9 cellular contexts compared by ENCODE assay signal in the genomic region with DNA sequence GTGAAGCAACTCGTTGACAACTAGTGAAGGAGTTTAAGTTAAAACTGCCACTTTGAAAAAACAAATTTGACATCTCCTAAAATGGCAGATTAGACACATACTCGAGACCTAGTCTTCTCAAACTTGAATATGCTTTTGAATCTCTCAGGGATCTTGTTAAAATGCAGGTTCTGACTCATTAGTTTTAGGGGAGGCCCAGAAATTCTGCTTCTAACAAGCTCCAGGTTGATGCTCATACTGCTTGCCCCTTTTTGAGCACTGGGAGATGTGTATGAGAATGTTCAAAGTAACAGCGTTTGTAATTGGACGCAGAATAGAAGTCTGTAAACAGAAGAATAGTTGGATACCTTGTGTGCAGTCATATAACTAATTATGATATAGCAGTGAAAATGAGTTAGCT. TPM values are rescaled to one million over a fixed set of nuclear protein-coding genes. Genes with fewer than 3 reads are reported as not detected.
DNase-seq lines count a peak whose midpoint lies in the region; ATAC-seq, FAIRE-seq and TF ChIP-seq lines count a peak whose summit lies in the region.
"Had no signal": no experiment of that assay in that cellular context is flagged by ENCODE, and none has a peak within 500 bp of the region (broad histone marks: within the 10 kb centered on the region; RNA-seq: fewer than 3 reads in every experiment).

No MANE protein-coding gene starts in this region.

- TF ChIP-seq CTCF in AG04449 (IDR thresholded peaks at IDR 0.05; ENCODE audit: insufficient read depth, low read length, missing control alignments) (no peak), astrocyte (IDR thresholded peaks at IDR 0.05; ENCODE audit: insufficient read depth, low read depth, low read length) (no peak)

- H3K27me3 Mint-ChIP-seq in astrocyte (ENCODE audit: low read depth, unreplicated experiment) = no peaks in the 10 kb centered on the region

- H4K20me1 ChIP-seq in astrocyte (ENCODE audit: insufficient read depth, low read length) = peaks cover 8% of the 10 kb centered on the region

- peak overlapping the region; percentile 92 for H3K4me3 Mint-ChIP-seq in astrocyte (ENCODE audit: unreplicated experiment)

- FAIRE-seq in astrocyte (lab: Jason Lieb, UNC) = no peak

- in situ Hi-C loops in HAP-1 (cut with MboI; ENCODE audit: low sequenced_read_pairs) = no loop called here

- peak overlapping the region; percentile 95 for H3K4me3 ChIP-seq in AG04449 (ENCODE audit: low read depth, low read length)
- H3K4me3 ChIP-seq in HAP-1 = peak overlapping the region; percentile 79
- peak overlapping the region; percentile 99 for H3K4me3 ChIP-seq in astrocyte (ENCODE audit: insufficient read depth, low read depth, low read length)
- H3K4me3 ChIP-seq: lung had no signal

- no peak for ATAC-seq in HG03521 (IDR thresholded peaks at IDR 0.05; ENCODE audit: unreplicated experiment)

- H3K27ac Mint-ChIP-seq in astrocyte (ENCODE audit: unreplicated experiment) = no peak overlapping the region

- H3K27me3 ChIP-seq in HAP-1 (ENCODE audit: low read depth) (no peaks in the 10 kb centered on the region), astrocyte (ENCODE audit: insufficient read depth, low read length) (no peaks in the 10 kb centered on the region)

- H3K36me3 Mint-ChIP-seq in astrocyte (ENCODE audit: low read depth, unreplicated experiment) = no peaks in the 10 kb centered on the region

- peaks cover 21% of the 10 kb centered on the region for H3K36me3 ChIP-seq in HAP-1 (replicated peaks)
- H3K36me3 ChIP-seq in astrocyte (ENCODE audit: insufficient read depth, low read length) = peaks cover 19% of the 10 kb centered on the region

- DNase-seq in AG04449 (ENCODE audit: low read depth, low spot score) = no peak
- DNase-seq in HAP-1 (ENCODE audit: low spot score in 2 of 2) = no peak
- DNase-seq in astrocyte (ENCODE audit: low read depth) = peak; percentile 17
- peak; percentile 13 for DNase-seq in medulla oblongata (ENCODE audit: extremely low spot score)
- DNase-seq in hippocampal formation (lab: John Stamatoyannopoulos, UW) = no peak
- DNase-seq in NCI-H748 (lab: John Stamatoyannopoulos, UW; ENCODE audit: unreplicated experiment) = no peak
- DNase-seq in NCI-H774 (lab: John Stamatoyannopoulos, UW) = no peak

- H3K4me1 ChIP-seq in HAP-1 (peaks cover 4% of the 10 kb centered on the region), astrocyte (ENCODE audit: insufficient read depth, low read length) (peaks cover 13% of the 10 kb centered on the region)

- H3K9me3 Mint-ChIP-seq in astrocyte (ENCODE audit: unreplicated experiment) = no peaks in the 10 kb centered on the region

- H3K4me1 Mint-ChIP-seq in astrocyte (ENCODE audit: low read depth, unreplicated experiment) = peaks cover 7% of the 10 kb centered on the region

- no peak overlapping the region for H3K27ac ChIP-seq in astrocyte (ENCODE audit: low read depth, low read length)

- H3K79me2 ChIP-seq in astrocyte (ENCODE audit: insufficient read depth, low read length) = peaks cover 79% of the 10 kb centered on the region

- CTCF ChIA-PET in AG04449 (lab: Yijun Ruan, JAX) = interaction anchor here (1.9 to 3.4 kb wide), 3 partner anchors 10 to 891 kb away, joined by 5 to 13 read pairs (median 6); no protein-coding TSS in a partner anchor

- POLR2A ChIA-PET in AG04449 (lab: Yijun Ruan, JAX) = no interaction called here

- peak overlapping the region; percentile 32 for H2AFZ ChIP-seq in astrocyte (ENCODE audit: low read depth, low read length)

- peak overlapping the region; percentile 67 for H3K9ac ChIP-seq in astrocyte (ENCODE audit: low read length)

- peak overlapping the region; percentile 96 for H3K4me2 ChIP-seq in astrocyte (ENCODE audit: low read length)

- H3K9me3 ChIP-seq in HAP-1 = no peaks in the 10 kb centered on the region
- no peaks in the 10 kb centered on the region for H3K9me3 ChIP-seq in astrocyte (ENCODE audit: insufficient read depth, low read depth, low read length)

RNA-seq across cellular contexts. Expression of gene C3orf38, which starts 1.6 kb away (rescaled TPM):
- total RNA-seq in astrocyte = 35.0 and 37.9 TPM in 2 replicates

Comparison
In these comparisons a context has a peak if more than half of its experiments do, and no peak if none do; other contexts are left out.
1. DNase-seq: peak in astrocyte (single experiment) and medulla oblongata (single experiment); none in AG04449 (single experiment), HAP-1 (0 of 2), hippocampal formation (0 of 2), NCI-H748 (single experiment) and NCI-H774 (single experiment).
2. Peak in every context shown above with its lines, with median percentiles within 50 percentile points of each other: H3K4me3 ChIP-seq.